Comparison of ENCODE assay signal across 26 cellular contexts in the genomic region with DNA sequence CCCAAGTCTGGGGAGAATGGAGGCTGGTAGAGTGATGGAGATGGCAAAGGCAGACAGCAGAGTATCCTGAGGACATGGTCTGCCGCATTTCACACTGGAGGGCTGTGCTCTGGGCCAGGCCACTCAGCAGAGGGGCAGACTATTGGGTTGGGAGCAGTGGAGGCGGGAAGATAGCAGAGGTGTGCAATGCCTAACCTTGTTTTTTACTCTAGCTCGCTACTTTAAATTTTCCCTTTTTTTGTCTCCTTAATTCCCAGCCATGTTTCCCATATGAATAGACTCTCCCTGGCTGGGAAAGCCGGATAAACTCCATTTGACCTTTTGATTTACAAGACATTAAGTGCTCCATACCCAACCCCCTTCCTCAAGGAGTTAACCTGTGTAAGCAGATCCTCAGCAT. TPM values are rescaled to one million over a fixed set of nuclear protein-coding genes. Genes with fewer than 3 reads are reported as not detected.
"Had no signal": no experiment of that assay in that cellular context is flagged by ENCODE, and none has a peak within 500 bp of the region (broad histone marks: within the 10 kb centered on the region; RNA-seq: fewer than 3 reads in every experiment).

No MANE protein-coding gene starts in this region.

- H3K27ac ChIP-seq: dorsolateral prefrontal cortex, epithelial cell of prostate, foreskin keratinocyte, hepatocyte, neutrophil, pancreas had no signal

- H3K4me1 Mint-ChIP-seq: brain had no signal

- H3K4me3 ChIP-seq: dorsolateral prefrontal cortex, hepatocyte, mucosa of descending colon, pancreas had no signal

- H3K9me3 ChIP-seq: mucosa of descending colon, neutrophil, pancreas had no signal

- H3K27me3 Mint-ChIP-seq: activated CD4-positive, alpha-beta memory T cell treated with anti-CD3 and anti-CD28 coated beads, Interleukin-2, amount 10 ng/mL, durations not matched to agents 7 days and 5 days; activated CD8-positive, alpha-beta memory T cell treated with anti-CD3 and anti-CD28 coated beads, Interleukin-2, amount 10 ng/mL, durations not matched to agents 7 days and 5 days; activated T-cell treated with anti-CD3 and anti-CD28 coated beads, Interleukin-2, amount 50 U/mL, for 24 hours; naive B cell; stimulated activated memory B cell treated with anti-CD40 and anti-IgM and Interleukin-4, amounts not matched to agents 10 μg/mL and 1 μg/mL and 100 μg/mL, for 72 hours; T-cell had no signal

- H3K4me1 ChIP-seq: pancreas had no signal

- ATAC-seq: activated CD8-positive, alpha-beta memory T cell treated with anti-CD3 and anti-CD28 coated beads, Interleukin-2, amount 10 ng/mL, durations not matched to agents 7 days and 5 days; foreskin keratinocyte; left lobe of liver; mucosa of descending colon; pancreas; sciatic nerve; stimulated activated memory B cell treated with anti-CD40 and anti-IgM and Interleukin-4, amounts not matched to agents 10 μg/mL and 1 μg/mL and 100 μg/mL, for 72 hours; T-cell had no signal

- H3K4me3 Mint-ChIP-seq: activated CD4-positive, alpha-beta memory T cell treated with anti-CD3 and anti-CD28 coated beads, Interleukin-2, amount 10 ng/mL, durations not matched to agents 7 days and 5 days; activated CD8-positive, alpha-beta memory T cell treated with anti-CD3 and anti-CD28 coated beads, Interleukin-2, amount 10 ng/mL, durations not matched to agents 7 days and 5 days; activated T-cell treated with anti-CD3 and anti-CD28 coated beads, Interleukin-2, amount 50 U/mL, for 24 hours; brain; stimulated activated memory B cell treated with anti-CD40 and anti-IgM and Interleukin-4, amounts not matched to agents 10 μg/mL and 1 μg/mL and 100 μg/mL, for 72 hours; T-cell had no signal

- H3K36me3 ChIP-seq: neutrophil, pancreas had no signal

- H3K27ac Mint-ChIP-seq: activated CD4-positive, alpha-beta memory T cell treated with anti-CD3 and anti-CD28 coated beads, Interleukin-2, amount 10 ng/mL, durations not matched to agents 7 days and 5 days; activated CD8-positive, alpha-beta memory T cell treated with anti-CD3 and anti-CD28 coated beads, Interleukin-2, amount 10 ng/mL, durations not matched to agents 7 days and 5 days; activated T-cell treated with anti-CD3 and anti-CD28 coated beads, Interleukin-2, amount 50 U/mL, for 24 hours; activated T-helper 2 cell treated with anti-CD3 and anti-CD28 coated beads, Interferon-gamma antibody, Interleukin-2, Interleukin-4, amounts not matched to agents 10 μg/mL and 5 μg/mL and 100 μg/mL, durations not matched to agents 14 hours and 24 hours and 36 hours; naive B cell; stimulated activated memory B cell treated with anti-CD40 and anti-IgM and Interleukin-4, amounts not matched to agents 10 μg/mL and 1 μg/mL and 100 μg/mL, for 72 hours; T-cell had no signal

- H3K9me3 Mint-ChIP-seq: activated T-cell treated with anti-CD3 and anti-CD28 coated beads, Interleukin-2, amount 50 U/mL, for 24 hours; stimulated activated memory B cell treated with anti-CD40 and anti-IgM and Interleukin-4, amounts not matched to agents 10 μg/mL and 1 μg/mL and 100 μg/mL, for 72 hours; T-cell had no signal

- H3K27me3 ChIP-seq: dorsolateral prefrontal cortex, foreskin keratinocyte, hepatocyte, neutrophil, pancreas had no signal

- DNase-seq: activated CD4-positive, alpha-beta memory T cell treated with anti-CD3 and anti-CD28 coated beads, Interleukin-2, amount 10 ng/mL, durations not matched to agents 7 days and 5 days; activated CD4-positive, alpha-beta T cell treated with anti-CD3 and anti-CD28 coated beads for 48 hours; activated CD4-positive, CD25-positive, alpha-beta regulatory T cell; activated CD8-positive, alpha-beta memory T cell treated with anti-CD3 and anti-CD28 coated beads, Interleukin-2, amount 10 ng/mL, durations not matched to agents 7 days and 5 days; activated naive CD4-positive, alpha-beta T cell treated with Interleukin-2 at 50 U/mL for 16 hours; activated T-cell treated with anti-CD3 and anti-CD28 coated beads, Interleukin-2, amount 50 U/mL, for 24 hours; anterior cingulate cortex; central memory CD4-positive, alpha-beta T cell; dorsolateral prefrontal cortex; foreskin keratinocyte; islet precursor cell; mammary epithelial cell; mucosa of descending colon; naive B cell; pancreas; stimulated activated CD4-positive, alpha-beta T cell treated with anti-CD3 and anti-CD28 coated beads, Interleukin-4, amount 100 ng/mL, for 4 hours; T-cell had no signal

- H3K36me3 Mint-ChIP-seq: brain; naive B cell; stimulated activated memory B cell treated with anti-CD40 and anti-IgM and Interleukin-4, amounts not matched to agents 10 μg/mL and 1 μg/mL and 100 μg/mL, for 72 hours; T-cell had no signal

RNA-seq across cellular contexts. Expression of a gene that starts 54.4 kb away (rescaled TPM):
- total RNA-seq: activated CD4-positive, alpha-beta memory T cell treated with anti-CD3 and anti-CD28 coated beads, Interleukin-2, amount 10 ng/mL, durations not matched to agents 7 days and 5 days; activated CD8-positive, alpha-beta memory T cell treated with anti-CD3 and anti-CD28 coated beads, Interleukin-2, amount 10 ng/mL, durations not matched to agents 7 days and 5 days; activated T-helper 2 cell treated with anti-CD3 and anti-CD28 coated beads, Interferon-gamma antibody, Interleukin-2, Interleukin-4, amounts not matched to agents 10 μg/mL and 5 μg/mL and 100 μg/mL, durations not matched to agents 14 hours and 24 hours and 36 hours; fibroblast of lung; foreskin keratinocyte; hepatocyte; left lobe of liver; mammary epithelial cell; T-cell had no signal
